11 cellular contexts compared by ENCODE assay signal in genomic region chr9:133874061-133874638, GRCh38.
A peak's percentile ranks its signal among the peaks of the same experiment; 100 is the strongest.
DNase-seq lines count a peak whose midpoint lies in the region; FAIRE-seq and TF ChIP-seq lines count a peak whose summit lies in the region.
"Had no signal": no experiment of that assay in that cellular context is flagged by ENCODE, and none has a peak within 500 bp of the region (broad histone marks: within the 10 kb centered on the region; RNA-seq: fewer than 3 reads in every experiment).

No MANE protein-coding gene starts in this region.

- no peaks in the 10 kb centered on the region for H3K36me3 ChIP-seq in mesodermal cell (ENCODE audit: control insufficient read depth, insufficient read depth, low read length)
- no peaks in the 10 kb centered on the region for H3K36me3 ChIP-seq in uterus
- H3K36me3 ChIP-seq in CD4-positive, alpha-beta memory T cell (ENCODE audit: insufficient read depth, low read length), result no peaks in the 10 kb centered on the region
- H3K36me3 ChIP-seq: thoracic aorta had no signal

- no peaks in the 10 kb centered on the region for H3K9me3 Mint-ChIP-seq in CD4-positive, alpha-beta memory T cell
- H3K9me3 Mint-ChIP-seq: activated CD4-positive, alpha-beta memory T cell treated with anti-CD3 and anti-CD28 coated beads, Interleukin-2, amount 10 ng/mL, durations not matched to agents 7 days and 5 days; immature natural killer cell had no signal

- H3K4me1 Mint-ChIP-seq in CD4-positive, alpha-beta memory T cell, result peaks cover 7 to 12% (median 9%) of the 10 kb centered on the region in 4 donors

- no peaks in the 10 kb centered on the region for H3K27me3 ChIP-seq in uterus
- no peaks in the 10 kb centered on the region for H3K27me3 ChIP-seq in CD4-positive, alpha-beta memory T cell (ENCODE audit: insufficient read depth, low read length)

- H3K27ac ChIP-seq in mesodermal cell (ENCODE audit: low read depth, low read length, severe bottlenecking), result peak overlapping the region; percentile 89
- no peak overlapping the region for H3K27ac ChIP-seq in uterus
- H3K27ac ChIP-seq in CD4-positive, alpha-beta memory T cell (ENCODE audit: low read depth, low read length), result no peak overlapping the region
- H3K27ac ChIP-seq: thoracic aorta had no signal

- H3K4me1 ChIP-seq in mesodermal cell (ENCODE audit: control insufficient read depth, insufficient read depth, low read length, poor library complexity, severe bottlenecking), result peaks cover 41% of the 10 kb centered on the region
- H3K4me1 ChIP-seq in uterus, result no peaks in the 10 kb centered on the region
- H3K4me1 ChIP-seq in CD4-positive, alpha-beta memory T cell (ENCODE audit: insufficient read depth, low read length), result peaks cover 11% of the 10 kb centered on the region

- H3K27ac Mint-ChIP-seq in CD4-positive, alpha-beta memory T cell, result no peak overlapping the region
- H3K27ac Mint-ChIP-seq: activated CD4-positive, alpha-beta memory T cell treated with anti-CD3 and anti-CD28 coated beads, Interleukin-2, amount 10 ng/mL, durations not matched to agents 7 days and 5 days; immature natural killer cell had no signal

- no peak overlapping the region for H3K4me3 ChIP-seq in AG10803 (ENCODE audit: low read length)
- no peak overlapping the region for H3K4me3 ChIP-seq in mesodermal cell (ENCODE audit: extremely low read depth, insufficient read depth, low read length, poor library complexity, severe bottlenecking)
- no peak overlapping the region for H3K4me3 ChIP-seq in uterus
- no peak overlapping the region for H3K4me3 ChIP-seq in CD4-positive, alpha-beta memory T cell (ENCODE audit: low read length in 2 of 2)
- H3K4me3 ChIP-seq: thoracic aorta had no signal

- TF ChIP-seq POLR2A in uterus (IDR thresholded peaks at IDR 0.05), result no peak

- TF ChIP-seq CTCF in AG10803 (conservative IDR thresholded peaks at IDR 0.05; ENCODE audit: low read length), result no peak
- no peak for TF ChIP-seq CTCF in uterus (IDR thresholded peaks at IDR 0.05)

- H3K27me3 Mint-ChIP-seq in CD4-positive, alpha-beta memory T cell, result peaks cover 0 to 2% of the 10 kb centered on the region in 2 donors

- CTCF ChIA-PET in CD4-positive, alpha-beta memory T cell (lab: Charles Lee; ENCODE audit: partially characterized antibody), result no interaction called here

- intact Hi-C loops in uterus (cut with DNase I; ENCODE audit: low total_unique reads), result no loop called here
- intact Hi-C loops in CD4-positive, alpha-beta memory T cell (cut with micrococcal nuclease), result no loop called here

- POLR2A ChIA-PET in CD4-positive, alpha-beta memory T cell (lab: Charles Lee; ENCODE audit: partially characterized antibody), result no interaction called here

- 83 to 88% methylated on average over 9 to 11 of the region's 14 CpGs for WGBS in mesodermal cell (ENCODE audit: insufficient coverage in 2 of 2), 2 experiments

- no peaks in the 10 kb centered on the region for H3K36me3 Mint-ChIP-seq in CD4-positive, alpha-beta memory T cell
- H3K36me3 Mint-ChIP-seq: immature natural killer cell had no signal

- H3K9me3 ChIP-seq in mesodermal cell (ENCODE audit: control insufficient read depth, low read length), result no peaks in the 10 kb centered on the region
- H3K9me3 ChIP-seq in uterus, result no peaks in the 10 kb centered on the region
- H3K9me3 ChIP-seq in CD4-positive, alpha-beta memory T cell (ENCODE audit: control insufficient read depth in 1 of 2, low read length in 2 of 2), result no peaks in the 10 kb centered on the region
- H3K9me3 ChIP-seq: thoracic aorta had no signal

- peak; percentile 74 for FAIRE-seq in HTR-8/SVneo (lab: Jason Lieb, UNC)

- H3K4me3 Mint-ChIP-seq in CD4-positive, alpha-beta memory T cell, result no peak overlapping the region
- H3K4me3 Mint-ChIP-seq: activated CD4-positive, alpha-beta memory T cell treated with anti-CD3 and anti-CD28 coated beads, Interleukin-2, amount 10 ng/mL, durations not matched to agents 7 days and 5 days; immature natural killer cell had no signal

- DNase-seq in AG10803 (ENCODE audit: low read depth) (peak; percentile 45), HTR-8/SVneo (ENCODE audit: insufficient read length, low spot score) (peak; percentile 76), astrocyte of the hippocampus (ENCODE audit: low read depth, low spot score) (peak; percentile 93), GM19238 (ENCODE audit: insufficient read length, low spot score) (no peak), uterus (no peak), SKM-1 (lab: John Stamatoyannopoulos, UW; ENCODE audit: unreplicated experiment) (no peak)
- no peak for DNase-seq in CD4-positive, alpha-beta memory T cell
- DNase-seq: activated CD4-positive, alpha-beta memory T cell treated with anti-CD3 and anti-CD28 coated beads, Interleukin-2, amount 10 ng/mL, durations not matched to agents 7 days and 5 days; immature natural killer cell had no signal

Comparison
In these comparisons a context has a peak if more than half of its experiments do, and no peak if none do; other contexts are left out.
1. DNase-seq: peak in AG10803 (single experiment), HTR-8/SVneo (single experiment) and astrocyte of the hippocampus (single experiment); none in GM19238 (single experiment), uterus (0 of 2), CD4-positive, alpha-beta memory T cell (0 of 5) and SKM-1 (single experiment).